19 cellular contexts compared by ENCODE assay signal in the genomic region with DNA sequence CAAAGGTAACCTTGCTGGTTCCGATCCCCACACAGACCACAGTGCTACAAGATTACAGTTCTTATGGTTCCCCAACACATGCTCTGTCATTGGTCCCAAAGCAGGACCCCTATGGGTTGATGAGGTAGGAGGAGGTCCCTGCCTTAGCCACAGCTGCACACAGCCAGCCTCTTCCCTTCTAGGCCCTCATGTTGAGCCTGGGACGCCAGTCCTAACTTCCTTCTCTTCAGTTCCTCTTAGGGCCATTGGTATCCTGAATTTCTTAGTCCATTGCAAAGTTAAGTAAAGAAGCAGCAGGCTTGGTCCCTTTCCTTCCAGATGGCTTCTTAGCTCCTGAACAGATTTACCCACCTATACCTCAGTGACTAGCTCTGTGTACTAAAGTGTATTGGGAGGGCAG. TPM values are rescaled to one million over a fixed set of nuclear protein-coding genes. Genes with fewer than 3 reads are reported as not detected.
"Had no signal": no experiment of that assay in that cellular context is flagged by ENCODE, and none has a peak within 500 bp of the region (broad histone marks: within the 10 kb centered on the region; RNA-seq: fewer than 3 reads in every experiment).

No MANE protein-coding gene starts in this region.

- H3K9me3 ChIP-seq: ascending aorta, esophagus muscularis mucosa, pancreas, suprapubic skin, transverse colon had no signal

- H3K9me3 Mint-ChIP-seq: activated naive CD4-positive, alpha-beta T cell treated with anti-CD3 and anti-CD28 coated beads, Interleukin-2, amount 50 U/mL, for 24 hours had no signal

- H3K27ac Mint-ChIP-seq: activated naive CD4-positive, alpha-beta T cell treated with anti-CD3 and anti-CD28 coated beads, Interleukin-2, amount 50 U/mL, for 24 hours; stimulated activated naive CD8-positive, alpha-beta T cell treated with anti-CD3 and anti-CD28 coated beads, Interleukin-15, amount 100 ng/mL, for 72 hours had no signal

- H3K4me3 Mint-ChIP-seq: activated naive CD4-positive, alpha-beta T cell treated with anti-CD3 and anti-CD28 coated beads, Interleukin-2, amount 50 U/mL, for 24 hours; stimulated activated naive CD8-positive, alpha-beta T cell treated with anti-CD3 and anti-CD28 coated beads, Interleukin-15, amount 100 ng/mL, for 72 hours had no signal

- H3K4me3 ChIP-seq: ascending aorta, coronary artery, esophagus muscularis mucosa, pancreas, smooth muscle cell, suprapubic skin, transverse colon had no signal

- H3K36me3 ChIP-seq: ascending aorta, esophagus muscularis mucosa, pancreas, suprapubic skin, transverse colon had no signal

- H3K27ac ChIP-seq: ascending aorta, coronary artery, esophagus muscularis mucosa, pancreas, suprapubic skin, transverse colon had no signal

- H3K27me3 ChIP-seq: ascending aorta, esophagus muscularis mucosa, pancreas, suprapubic skin, transverse colon had no signal

- DNase-seq: activated CD4-positive, alpha-beta T cell treated with anti-CD3 and anti-CD28 coated beads, Interleukin-2, amount 50 U/mL, for 1 hour; activated CD8-positive, alpha-beta memory T cell treated with anti-CD3 and anti-CD28 coated beads for 24 hours; activated CD8-positive, alpha-beta memory T cell treated with anti-CD3 and anti-CD28 coated beads, Interleukin-2, amount 50 U/mL, for 48 hours; activated effector memory CD4-positive, alpha-beta T cell treated with anti-CD3 and anti-CD28 coated beads, Interleukin-2, amount 50 U/mL, for 16 hours; activated T-cell treated with anti-CD3 and anti-CD28 coated beads, Interleukin-2, amount 50 U/mL, for 48 hours; mesenchymal stem cell; naive thymus-derived CD8-positive, alpha-beta T cell; pancreas; stimulated activated CD4-positive, alpha-beta T cell treated with anti-CD3 and anti-CD28 coated beads, Interleukin-4, amount 100 ng/mL, for 1 hour; stimulated activated naive CD8-positive, alpha-beta T cell treated with anti-CD3 and anti-CD28 coated beads, Interleukin-15, amount 100 ng/mL, for 72 hours; T1000; transverse colon had no signal

- H3K27me3 Mint-ChIP-seq: activated naive CD4-positive, alpha-beta T cell treated with anti-CD3 and anti-CD28 coated beads, Interleukin-2, amount 50 U/mL, for 24 hours; naive thymus-derived CD8-positive, alpha-beta T cell; stimulated activated naive CD8-positive, alpha-beta T cell treated with anti-CD3 and anti-CD28 coated beads, Interleukin-15, amount 100 ng/mL, for 72 hours had no signal

- H3K4me1 ChIP-seq: pancreas had no signal

- ATAC-seq: naive thymus-derived CD8-positive, alpha-beta T cell; sciatic nerve; stimulated activated naive CD8-positive, alpha-beta T cell treated with anti-CD3 and anti-CD28 coated beads, Interleukin-15, amount 100 ng/mL, for 72 hours had no signal

RNA-seq across cellular contexts. Expression of a gene that starts 50.1 kb away (rescaled TPM):
- total RNA-seq: naive thymus-derived CD8-positive, alpha-beta T cell had no signal
- polyA plus RNA-seq: naive thymus-derived CD8-positive, alpha-beta T cell had no signal
